Comparison of ENCODE assay signal across 8 cellular contexts in the genomic region with DNA sequence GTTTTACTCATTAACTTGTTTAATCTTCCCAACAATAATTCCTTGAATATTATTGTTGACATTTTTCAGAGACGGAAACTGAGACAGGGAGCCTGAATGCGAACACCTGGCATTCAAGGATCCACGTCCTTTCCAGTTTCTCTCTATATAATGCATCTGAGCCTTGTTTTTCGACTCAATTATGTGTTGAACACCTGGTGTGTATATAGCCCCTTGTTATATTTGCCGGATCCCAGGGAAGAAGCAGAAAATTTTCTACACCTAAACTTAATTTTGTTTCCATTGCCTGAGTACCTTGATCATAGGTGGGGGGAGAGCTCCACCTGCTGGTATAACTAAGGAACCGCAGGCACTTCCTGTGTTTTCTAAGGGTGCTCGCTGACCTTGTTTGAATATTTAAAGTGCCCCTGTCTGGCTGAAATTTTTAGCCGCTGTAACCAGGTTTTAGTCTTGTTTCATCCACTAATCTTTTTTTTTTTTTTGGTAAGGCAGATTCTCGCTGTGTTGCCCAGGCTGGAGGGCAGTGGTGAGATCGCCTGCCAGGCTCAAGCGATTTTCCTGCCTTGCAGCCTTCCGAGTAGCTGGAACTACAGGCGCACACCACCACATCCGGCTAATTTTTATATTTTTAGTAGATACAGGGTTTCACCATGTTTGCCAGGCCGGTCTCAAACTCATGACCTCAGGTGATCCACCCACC.
DNase-seq lines count a peak whose midpoint lies in the region; ATAC-seq lines count a peak whose summit lies in the region.

No MANE protein-coding gene starts in this region.

- DNase-seq in DMS153 (lab: John Stamatoyannopoulos, UW) (peak; percentile 63), NCI-H345 (lab: John Stamatoyannopoulos, UW) (peak; percentile 62), kidney glomerular epithelial cell (lab: John Stamatoyannopoulos, UW) (peak; percentile 42), GOT3 (lab: John Stamatoyannopoulos, UW) (no peak)
- DNase-seq in central memory CD8-positive, alpha-beta T cell (ENCODE audit: low spot score in 2 of 2), result peak; percentile 59 to 69
- DNase-seq in stimulated activated CD4-positive, alpha-beta T cell treated with anti-CD3 and anti-CD28 coated beads, Interleukin-1b, Interleukin-23, amount 100 ng/mL, for 24 hours (ENCODE audit: low read depth in 4 of 4, low spot score in 1 of 4), result peak; percentile 40 to 50 (median 42)

- H3K9me3 Mint-ChIP-seq in central memory CD8-positive, alpha-beta T cell, result no peaks in the 10 kb centered on the region

- peak overlapping the region; percentile 20 for H3K4me3 Mint-ChIP-seq in central memory CD8-positive, alpha-beta T cell

- peak; percentile 29 for ATAC-seq in HG03060 (IDR thresholded peaks at IDR 0.05; ENCODE audit: low read depth, unreplicated experiment)
- peak; percentile 48 for ATAC-seq in activated CD4-positive, CD25-positive, alpha-beta regulatory T cell treated with anti-CD3 and anti-CD28 coated beads, Interleukin-2, amount 50 U/mL, for 24 hours
- peak; percentile 87 for ATAC-seq in central memory CD8-positive, alpha-beta T cell (replicated peaks; ENCODE audit: extremely low read depth, poor library complexity, severe bottlenecking)

- peaks cover 3% of the 10 kb centered on the region for H3K36me3 Mint-ChIP-seq in central memory CD8-positive, alpha-beta T cell (ENCODE audit: insufficient read depth)

- peak overlapping the region; percentile 67 for H3K27ac Mint-ChIP-seq in central memory CD8-positive, alpha-beta T cell (ENCODE audit: low read depth)

- H3K27me3 Mint-ChIP-seq in central memory CD8-positive, alpha-beta T cell, result no peaks in the 10 kb centered on the region

- peaks cover 12% of the 10 kb centered on the region for H3K4me1 Mint-ChIP-seq in central memory CD8-positive, alpha-beta T cell

Comparison
In these comparisons a context has a peak if more than half of its experiments do, and no peak if none do; other contexts are left out.
1. ATAC-seq: peak in every context shown above with its lines; median percentile 87 in central memory CD8-positive, alpha-beta T cell; 48 in activated CD4-positive, CD25-positive, alpha-beta regulatory T cell treated with anti-CD3 and anti-CD28 coated beads, Interleukin-2, amount 50 U/mL, for 24 hours; 29 in HG03060.